ENCODE assay signal across 8 cellular contexts in genomic region chr22:26367402-26368245, GRCh38.
DNase-seq lines count a peak whose midpoint lies in the region; ATAC-seq and TF ChIP-seq lines count a peak whose summit lies in the region.

No MANE protein-coding gene starts in this region.

- H3K36me3 Mint-ChIP-seq in naive thymus-derived CD4-positive, alpha-beta T cell, result no peaks in the 10 kb centered on the region

- TF ChIP-seq CTCF in suprapubic skin (IDR thresholded peaks at IDR 0.05), result peak; percentile 27 to 74

- intact Hi-C loops in naive thymus-derived CD4-positive, alpha-beta T cell (cut with micrococcal nuclease), result no loop called here

- H3K36me3 ChIP-seq in naive thymus-derived CD4-positive, alpha-beta T cell (ENCODE audit: control insufficient read depth in 2 of 3, insufficient read depth in 3 of 3, low read length in 3 of 3), result no peaks in the 10 kb centered on the region
- no peaks in the 10 kb centered on the region for H3K36me3 ChIP-seq in suprapubic skin

- 43% methylated on average over 19 of the region's 19 CpGs for WGBS in suprapubic skin

- DNase-seq in NCI-H526 (lab: John Stamatoyannopoulos, UW) (peak; percentile 2 to 54), NCI-H526 treated with DMSO at 0.1 percent for 48 hours (lab: John Stamatoyannopoulos, UW) (no peak), NCI-H2029 treated with DMSO at 0.1 percent for 48 hours (lab: John Stamatoyannopoulos, UW) (peak; percentile 12), ecto neural progenitor cell (ENCODE audit: low spot score) (peak; percentile 67), suprapubic skin (ENCODE audit: low spot score in 2 of 2) (no peak)
- DNase-seq in activated CD4-positive, alpha-beta T cell treated with anti-CD3 and anti-CD28 coated beads, Interleukin-2, amount 50 U/mL, for 24 hours (ENCODE audit: low read depth in 1 of 2, low spot score in 1 of 2), result peak; percentile 35 to 46
- peak; percentile 20 to 58 (median 56) for DNase-seq in naive thymus-derived CD4-positive, alpha-beta T cell

- ATAC-seq in naive thymus-derived CD4-positive, alpha-beta T cell, result peak; percentile 78
- ATAC-seq in GM18505 (IDR thresholded peaks at IDR 0.05; ENCODE audit: unreplicated experiment), result no peak

- H3K27ac Mint-ChIP-seq in naive thymus-derived CD4-positive, alpha-beta T cell, result peak overlapping the region in 1 of 9 donors; percentile 23

- H3K9me3 Mint-ChIP-seq in naive thymus-derived CD4-positive, alpha-beta T cell, result no peaks in the 10 kb centered on the region

- peaks cover 0 to 3% of the 10 kb centered on the region in 2 donors for H3K27me3 ChIP-seq in naive thymus-derived CD4-positive, alpha-beta T cell (ENCODE audit: control insufficient read depth in 2 of 2, insufficient read depth in 2 of 2, low read length in 2 of 2)
- peaks cover 20% of the 10 kb centered on the region for H3K27me3 ChIP-seq in suprapubic skin

- TF ChIP-seq EP300 in suprapubic skin (IDR thresholded peaks at IDR 0.05), result no peak

- CTCF ChIA-PET in naive thymus-derived CD4-positive, alpha-beta T cell (lab: Charles Lee), result interaction anchor here (0.6 to 1.7 kb wide), 6 partner anchors 7 to 459 kb away, joined by 3 to 6 read pairs (median 4); no protein-coding TSS in a partner anchor

- no peaks in the 10 kb centered on the region for H3K4me1 ChIP-seq in naive thymus-derived CD4-positive, alpha-beta T cell (ENCODE audit: control insufficient read depth in 2 of 2, insufficient read depth in 2 of 2, low read length in 2 of 2)
- no peaks in the 10 kb centered on the region for H3K4me1 ChIP-seq in suprapubic skin

- no peak overlapping the region for H3K27ac ChIP-seq in naive thymus-derived CD4-positive, alpha-beta T cell (ENCODE audit: low read depth, low read length)
- H3K27ac ChIP-seq in suprapubic skin, result no peak overlapping the region

- POLR2A ChIA-PET in naive thymus-derived CD4-positive, alpha-beta T cell (lab: Charles Lee), result interaction anchor here (0.8 kb wide), 1 partner anchor 15 kb away, joined by 3 read pairs; no protein-coding TSS in a partner anchor

- H3K9me3 ChIP-seq in naive thymus-derived CD4-positive, alpha-beta T cell (ENCODE audit: control insufficient read depth in 2 of 3, low read length in 3 of 3), result no peaks in the 10 kb centered on the region
- H3K9me3 ChIP-seq in suprapubic skin, result no peaks in the 10 kb centered on the region

- no peak overlapping the region for H3K4me3 ChIP-seq in naive thymus-derived CD4-positive, alpha-beta T cell (ENCODE audit: low read length)
- H3K4me3 ChIP-seq in suprapubic skin, result no peak overlapping the region

- peaks cover 0 to 6% (median 2%) of the 10 kb centered on the region in 7 donors for H3K4me1 Mint-ChIP-seq in naive thymus-derived CD4-positive, alpha-beta T cell

- peaks cover 7 to 29% (median 21%) of the 10 kb centered on the region in 5 donors for H3K27me3 Mint-ChIP-seq in naive thymus-derived CD4-positive, alpha-beta T cell

- TF ChIP-seq POLR2A in suprapubic skin (IDR thresholded peaks at IDR 0.05) (no peak), GM18505 (IDR thresholded peaks at IDR 0.05; ENCODE audit: borderline replicate concordance, extremely low read depth, insufficient read depth, insufficient read length) (no peak)

- no peak overlapping the region for H3K4me3 Mint-ChIP-seq in naive thymus-derived CD4-positive, alpha-beta T cell

Comparison
In these comparisons a context has a peak if more than half of its experiments do, and no peak if none do; other contexts are left out.
1. DNase-seq: peak in NCI-H526 (2 of 2), NCI-H2029 treated with DMSO at 0.1 percent for 48 hours (single experiment), activated CD4-positive, alpha-beta T cell treated with anti-CD3 and anti-CD28 coated beads, Interleukin-2, amount 50 U/mL, for 24 hours (2 of 2), ecto neural progenitor cell (single experiment) and naive thymus-derived CD4-positive, alpha-beta T cell (9 of 9); none in NCI-H526 treated with DMSO at 0.1 percent for 48 hours (single experiment) and suprapubic skin (0 of 2).